In the genomic region with DNA sequence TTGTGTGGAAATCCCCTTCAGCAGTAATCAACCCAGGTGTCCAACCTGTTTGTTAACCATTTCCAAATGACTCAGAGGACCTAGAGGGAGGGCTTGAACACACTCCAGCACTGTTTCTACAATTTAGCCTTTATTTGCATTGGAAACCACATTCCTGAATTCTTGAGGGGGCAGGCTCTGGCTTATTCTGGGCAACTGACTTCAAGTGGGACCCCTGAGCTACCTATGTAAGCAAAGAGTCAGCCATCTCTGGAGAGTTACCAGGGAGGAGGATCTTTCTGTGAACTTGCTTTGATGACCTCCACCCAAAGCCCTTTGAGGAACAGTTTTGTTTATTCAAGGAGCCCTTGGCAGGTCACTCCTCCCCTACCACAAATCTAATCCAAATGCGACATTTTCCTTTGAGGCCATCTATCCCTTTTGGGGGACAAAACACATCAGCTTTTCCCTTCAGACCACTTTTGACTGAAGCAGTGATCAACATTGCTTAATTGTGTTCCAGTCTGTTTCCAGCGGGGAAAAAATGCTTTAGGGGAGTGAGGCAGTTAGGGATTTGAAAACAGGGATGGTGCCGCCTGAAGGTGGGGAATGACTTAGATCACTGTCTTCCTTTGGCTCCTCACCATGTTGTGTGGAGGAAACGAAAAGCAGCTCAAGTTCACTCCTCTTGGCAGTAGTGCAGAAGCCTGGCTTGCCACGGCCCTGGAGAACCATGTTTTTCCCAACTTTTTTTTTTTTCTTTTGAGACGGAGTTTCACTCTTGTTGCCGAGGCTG, we compare ENCODE assay signal across 8 cellular contexts. TPM values are rescaled to one million over a fixed set of nuclear protein-coding genes. Genes with fewer than 3 reads are reported as not detected.
DNase-seq lines count a peak whose midpoint lies in the region; ATAC-seq and TF ChIP-seq lines count a peak whose summit lies in the region.

No MANE protein-coding gene starts in this region.

- H3K9me3 Mint-ChIP-seq in WTC11, result no peaks in the 10 kb centered on the region

- peak overlapping the region; percentile 85 to 94 (median 88) for H3K27ac ChIP-seq in gastroesophageal sphincter

- no peaks in the 10 kb centered on the region for H3K27me3 ChIP-seq in gastroesophageal sphincter

- no peaks in the 10 kb centered on the region for H3K9me3 ChIP-seq in gastroesophageal sphincter

- 4 to 19% methylated on average over 5 to 6 of the region's 7 CpGs for WGBS in gastroesophageal sphincter (ENCODE audit: low coverage in 1 of 2), 2 donors

- TF ChIP-seq CTCF in WTC11 (IDR thresholded peaks at IDR 0.05), result no peak
- TF ChIP-seq CTCF in gastroesophageal sphincter (IDR thresholded peaks at IDR 0.05), result no peak

- POLR2A ChIA-PET in WTC11 (lab: Charles Lee), result interaction anchor here (1.0 to 2.5 kb wide), 2 partner anchors 9 to 46 kb away, joined by 5 to 17 read pairs; a partner anchor contains a TSS

- no peak overlapping the region for H3K4me3 Mint-ChIP-seq in WTC11

- peak overlapping the region; percentile 80; the same call in 1 of the 2 replicates for H3K27ac Mint-ChIP-seq in WTC11

- no peak for TF ChIP-seq POLR2A in gastroesophageal sphincter (IDR thresholded peaks at IDR 0.05)

- H3K4me1 Mint-ChIP-seq in WTC11, result peaks cover 60% of the 10 kb centered on the region

- TF ChIP-seq EP300 in Ishikawa (IDR thresholded peaks at IDR 0.05; ENCODE audit: borderline replicate concordance), result peak; percentile 25; the same call in 1 of the 2 replicates
- TF ChIP-seq EP300 in gastroesophageal sphincter (IDR thresholded peaks at IDR 0.05), result no peak

- peak overlapping the region in 1 of 2 donors; percentile 0 for H3K4me3 ChIP-seq in gastroesophageal sphincter

- ATAC-seq in GM21360 (IDR thresholded peaks at IDR 0.05; ENCODE audit: unreplicated experiment) (peak; percentile 47), WTC11 (peak; percentile 5; the same call in 1 of the 2 replicates), gastroesophageal sphincter (peak; percentile 75), sciatic nerve (peak; percentile 86), GM18520 (IDR thresholded peaks at IDR 0.05; ENCODE audit: unreplicated experiment) (no peak)

- intact Hi-C loops in sciatic nerve (cut with DNase I), result no loop called here

- peaks cover 0 to 7% of the 10 kb centered on the region in 2 donors for H3K36me3 ChIP-seq in gastroesophageal sphincter

- H3K27me3 Mint-ChIP-seq in WTC11 (ENCODE audit: low read depth), result no peaks in the 10 kb centered on the region

- H3K36me3 Mint-ChIP-seq in WTC11, result peaks cover 16% of the 10 kb centered on the region

- DNase-seq in DMS153 treated with DMSO at 0.1 percent for 48 hours (lab: John Stamatoyannopoulos, UW; ENCODE audit: unreplicated experiment) (peak; percentile 80), WTC11 (ENCODE audit: low spot score) (no peak), sciatic nerve (ENCODE audit: low spot score) (peak; percentile 74), OCI-M2 (lab: John Stamatoyannopoulos, UW; ENCODE audit: unreplicated experiment) (no peak)

- H3K4me1 ChIP-seq in gastroesophageal sphincter, result peaks cover 4 to 74% (median 21%) of the 10 kb centered on the region in 3 donors

- no peak for TF ChIP-seq RAD21 in Ishikawa (IDR thresholded peaks at IDR 0.05; ENCODE audit: low read depth)

- CTCF ChIA-PET in WTC11 (lab: Charles Lee), result interaction anchor here (1.0 to 1.7 kb wide), 3 partner anchors 12 to 93 kb away, joined by 3 to 4 read pairs (median 3); no protein-coding TSS in a partner anchor

TF ChIP-seq in Ishikawa, 13 proteins besides CTCF, POLR2A, EP300 and RAD21:
- TF ChIP-seq TCF12 (IDR thresholded peaks at IDR 0.05; ENCODE audit: low read depth) (peak; percentile 37; the same call in 1 of the 2 replicates), CREB1 (IDR thresholded peaks at IDR 0.05; ENCODE audit: low read depth) (no peak), CEBPB (IDR thresholded peaks at IDR 0.05) (no peak), FOXM1 (IDR thresholded peaks at IDR 0.05; ENCODE audit: borderline replicate concordance, low read depth) (no peak), NFIC (IDR thresholded peaks at IDR 0.05) (peak; percentile 49; the same call in 1 of the 2 replicates), ZBTB7A (IDR thresholded peaks at IDR 0.05; ENCODE audit: low read depth) (no peak), TEAD4 (IDR thresholded peaks at IDR 0.05) (0 out of 2 replicates have a peak, but pooled peaks have one; percentile 38), TAF1 (IDR thresholded peaks at IDR 0.05; ENCODE audit: low read depth) (no peak)
- TF ChIP-seq, protein P1, sequence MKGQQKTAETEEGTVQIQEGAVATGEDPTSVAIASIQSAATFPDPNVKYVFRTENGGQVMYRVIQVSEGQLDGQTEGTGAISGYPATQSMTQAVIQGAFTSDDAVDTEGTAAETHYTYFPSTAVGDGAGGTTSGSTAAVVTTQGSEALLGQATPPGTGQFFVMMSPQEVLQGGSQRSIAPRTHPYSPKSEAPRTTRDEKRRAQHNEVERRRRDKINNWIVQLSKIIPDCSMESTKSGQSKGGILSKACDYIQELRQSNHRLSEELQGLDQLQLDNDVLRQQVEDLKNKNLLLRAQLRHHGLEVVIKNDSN (IDR thresholded peaks at IDR 0.05), result no peak

TF ChIP-seq in WTC11, 78 proteins besides CTCF, POLR2A, EP300 and RAD21:
- peak; percentile 29 for TF ChIP-seq GABPB1 (CRISPR knock-in tag; IDR thresholded peaks at IDR 0.05)
- TF ChIP-seq, protein P2, sequence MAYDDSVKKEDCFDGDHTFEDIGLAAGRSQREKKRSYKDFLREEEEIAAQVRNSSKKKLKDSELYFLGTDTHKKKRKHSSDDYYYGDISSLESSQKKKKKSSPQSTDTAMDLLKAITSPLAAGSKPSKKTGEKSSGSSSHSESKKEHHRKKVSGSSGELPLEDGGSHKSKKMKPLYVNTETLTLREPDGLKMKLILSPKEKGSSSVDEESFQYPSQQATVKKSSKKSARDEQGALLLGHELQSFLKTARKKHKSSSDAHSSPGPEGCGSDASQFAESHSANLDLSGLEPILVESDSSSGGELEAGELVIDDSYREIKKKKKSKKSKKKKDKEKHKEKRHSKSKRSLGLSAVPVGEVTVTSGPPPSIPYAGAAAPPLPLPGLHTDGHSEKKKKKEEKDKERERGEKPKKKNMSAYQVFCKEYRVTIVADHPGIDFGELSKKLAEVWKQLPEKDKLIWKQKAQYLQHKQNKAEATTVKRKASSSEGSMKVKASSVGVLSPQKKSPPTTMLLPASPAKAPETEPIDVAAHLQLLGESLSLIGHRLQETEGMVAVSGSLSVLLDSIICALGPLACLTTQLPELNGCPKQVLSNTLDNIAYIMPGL (CRISPR knock-in tag; IDR thresholded peaks at IDR 0.05), result no peak
TF ChIP-seq in WTC11: peak in this region for 1.

RNA-seq across cellular contexts. Expression of a gene that starts 46.2 kb away (rescaled TPM):
- 12.0 to 21.4 TPM (median 16.6 TPM) in 3 replicates for total RNA-seq in WTC11 (2021)
- 10 to 100 TPM in 2 of 4 donors, 1 to 10 TPM in 2; 3.6 to 17.1 (median 10.0) TPM for total RNA-seq in gastroesophageal sphincter
- total RNA-seq in sciatic nerve, result 12.6 TPM

RNA-seq across cellular contexts. Expression of a gene that starts 46.3 kb away (rescaled TPM):
- total RNA-seq in WTC11 (2021), result 21.6 to 27.1 TPM (median 22.5 TPM) in 3 replicates
- total RNA-seq in gastroesophageal sphincter, result 10 to 100 TPM; 19.2 to 36.3 (median 27.6) TPM
- 56.2 TPM for total RNA-seq in sciatic nerve

Comparison
In these comparisons a context has a peak if more than half of its experiments do, and no peak if none do; other contexts are left out.
1. DNase-seq: peak in DMS153 treated with DMSO at 0.1 percent for 48 hours (single experiment) and sciatic nerve (single experiment); none in WTC11 (single experiment) and OCI-M2 (single experiment).